In the genomic region with DNA sequence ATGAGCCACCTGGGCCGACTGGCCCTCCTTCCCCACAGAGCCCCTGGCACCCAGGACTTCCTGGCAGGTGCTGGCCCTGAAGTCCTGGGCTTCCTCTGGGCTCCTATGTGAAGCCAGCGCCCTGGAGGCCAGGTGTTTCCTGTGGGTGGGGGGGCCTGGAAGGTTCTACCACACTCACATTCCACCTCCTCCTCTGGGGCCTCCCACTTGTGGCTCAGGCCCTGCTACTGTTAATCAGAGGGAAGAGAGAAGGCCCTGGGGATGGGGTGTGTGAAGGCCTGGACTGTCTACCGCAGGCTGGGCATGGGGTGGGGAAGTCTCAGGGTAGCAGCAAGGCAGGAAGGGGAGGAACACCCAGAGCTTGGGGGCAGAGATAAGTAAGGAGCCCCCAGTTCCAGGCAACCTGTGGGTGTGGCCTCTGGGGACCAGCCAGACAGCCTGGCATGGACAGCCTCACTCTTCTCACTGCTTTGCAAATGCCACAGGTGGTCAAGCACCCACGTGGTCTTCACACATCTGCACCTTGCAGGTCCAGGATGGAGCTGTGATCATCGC, we compare ENCODE assay signal across 12 cellular contexts.
DNase-seq lines count a peak whose midpoint lies in the region; ATAC-seq, FAIRE-seq and TF ChIP-seq lines count a peak whose summit lies in the region.
"Had no signal": no experiment of that assay in that cellular context is flagged by ENCODE, and none has a peak within 500 bp of the region (broad histone marks: within the 10 kb centered on the region; RNA-seq: fewer than 3 reads in every experiment).

No MANE protein-coding gene starts in this region.

- no peaks in the 10 kb centered on the region for H3K36me3 ChIP-seq in BLaER1
- H3K36me3 ChIP-seq in left ventricle myocardium inferior: no peaks in the 10 kb centered on the region

- H3K4me1 ChIP-seq in BLaER1 (peaks cover 73% of the 10 kb centered on the region), H9 (ENCODE audit: insufficient read depth, low read length) (no peaks in the 10 kb centered on the region), left ventricle myocardium inferior (peaks cover 13% of the 10 kb centered on the region)

- H3K4me2 ChIP-seq in BLaER1 (peak overlapping the region; percentile 94), H9 (ENCODE audit: insufficient read depth, insufficient read length, low read length) (no peak overlapping the region)

- DNase-seq in H9 (no peak), left ventricle myocardium inferior (peak; percentile 12), SK-N-DZ (ENCODE audit: low spot score) (no peak), H54 (ENCODE audit: insufficient read length, low spot score) (no peak), MV-4-11 (lab: John Stamatoyannopoulos, UW) (no peak)
- DNase-seq in T-helper 2 cell treated with Interferon-gamma antibody and Interleukin-4, amounts not matched to agents 5 μg/mL and 100 μg/mL, for 36 hours (ENCODE audit: low spot score): no peak
- DNase-seq: NCI-H1048, NCI-H82 had no signal

- no peak overlapping the region for H3K4ac ChIP-seq in H9 (ENCODE audit: low read depth, low read length)

- no peak overlapping the region for H3K4me3 Mint-ChIP-seq in H9
- H3K4me3 Mint-ChIP-seq in T-helper 2 cell treated with Interferon-gamma antibody and Interleukin-4, amounts not matched to agents 5 μg/mL and 100 μg/mL, for 36 hours: no peak overlapping the region
- H3K4me3 Mint-ChIP-seq: brain had no signal

- ATAC-seq in HG03565 (IDR thresholded peaks at IDR 0.05; ENCODE audit: unreplicated experiment): no peak

- H3K23me2 ChIP-seq in H9 (ENCODE audit: insufficient read length, low read depth, low read length, poor library complexity, severe bottlenecking): no peaks in the 10 kb centered on the region

- no peak for TF ChIP-seq CTCF in H9 (conservative IDR thresholded peaks at IDR 0.05)
- no peak for TF ChIP-seq CTCF in left ventricle myocardium inferior (IDR thresholded peaks at IDR 0.05; ENCODE audit: borderline replicate concordance)

- TF ChIP-seq POLR2A in H54 (IDR thresholded peaks at IDR 0.05; ENCODE audit: low read depth, low read length): no peak

- H3K56ac ChIP-seq in H9 (ENCODE audit: insufficient read length, low read depth, low read length): no peak overlapping the region

- H3K79me1 ChIP-seq in H9 (ENCODE audit: insufficient read depth, low read depth, low read length, poor library complexity, severe bottlenecking): no peaks in the 10 kb centered on the region

- no peak overlapping the region for H2BK12ac ChIP-seq in H9 (ENCODE audit: insufficient read length, low read depth, low read length)

- H3K27me3 Mint-ChIP-seq in H9 (ENCODE audit: low read depth): peaks cover 4% of the 10 kb centered on the region
- H3K27me3 Mint-ChIP-seq in T-helper 2 cell treated with Interferon-gamma antibody and Interleukin-4, amounts not matched to agents 5 μg/mL and 100 μg/mL, for 36 hours (ENCODE audit: low read depth): no peaks in the 10 kb centered on the region
- H3K27me3 Mint-ChIP-seq: brain had no signal

- peak overlapping the region; percentile 58 for H3K9ac ChIP-seq in BLaER1
- no peak overlapping the region for H3K9ac ChIP-seq in H9 (ENCODE audit: extremely low read depth, insufficient read length, low read length)

- WGBS in H9 (ENCODE audit: extremely low coverage, insufficient read length, low lambda C conversion rate): no CpG with 5 or more reads among the region's 5 CpGs

- no peak overlapping the region for H4K8ac ChIP-seq in H9 (replicated peaks; ENCODE audit: insufficient read length, low read depth, low read length)

- no peak overlapping the region for H2BK120ac ChIP-seq in H9 (ENCODE audit: low read depth, low read length, poor library complexity, severe bottlenecking)

- H3K36me3 Mint-ChIP-seq in H9 (ENCODE audit: insufficient read depth in 1 of 3, low read depth in 3 of 3): no peaks in the 10 kb centered on the region
- H3K36me3 Mint-ChIP-seq in T-helper 2 cell treated with Interferon-gamma antibody and Interleukin-4, amounts not matched to agents 5 μg/mL and 100 μg/mL, for 36 hours (ENCODE audit: low read depth): no peaks in the 10 kb centered on the region
- H3K36me3 Mint-ChIP-seq: brain had no signal

- no peaks in the 10 kb centered on the region for H3K9me3 Mint-ChIP-seq in H9
- H3K9me3 Mint-ChIP-seq in T-helper 2 cell treated with Interferon-gamma antibody and Interleukin-4, amounts not matched to agents 5 μg/mL and 100 μg/mL, for 36 hours: no peaks in the 10 kb centered on the region
- H3K9me3 Mint-ChIP-seq: brain had no signal

- no peak for FAIRE-seq in H54 (lab: Jason Lieb, UNC)
- FAIRE-seq: GM12891 had no signal

- H2AFZ ChIP-seq in H9 (ENCODE audit: low read length): no peak overlapping the region

- H3K18ac ChIP-seq in H9 (ENCODE audit: insufficient read length, low read depth, low read length): no peak overlapping the region

- no peak overlapping the region for H2BK20ac ChIP-seq in H9 (ENCODE audit: low read depth, low read length, poor library complexity, severe bottlenecking)

- H2BK15ac ChIP-seq in H9 (ENCODE audit: low read depth, low read length): 0 out of 2 replicates have a peak overlapping the region, but pooled peaks have one; percentile 14

- no peak overlapping the region for H3T11ph ChIP-seq in H9 (ENCODE audit: low read length)

- H4K5ac ChIP-seq in H9 (ENCODE audit: insufficient read length, low read depth, low read length): no peak overlapping the region

- H4K20me1 ChIP-seq in BLaER1: peaks cover 14% of the 10 kb centered on the region
- H4K20me1 ChIP-seq in H9 (ENCODE audit: control insufficient read depth, insufficient read depth, insufficient read length): no peaks in the 10 kb centered on the region

- H3K27me3 ChIP-seq in BLaER1: no peaks in the 10 kb centered on the region
- no peaks in the 10 kb centered on the region for H3K27me3 ChIP-seq in H9 (ENCODE audit: insufficient read depth, low read length)
- no peaks in the 10 kb centered on the region for H3K27me3 ChIP-seq in left ventricle myocardium inferior (ENCODE audit: low read depth)

- H3K14ac ChIP-seq in H9 (ENCODE audit: insufficient read depth, low read length): no peak overlapping the region; the same call in 1 of the 2 replicates

- H3K79me2 ChIP-seq in H9 (ENCODE audit: insufficient read depth, low read length): no peaks in the 10 kb centered on the region

- H3K23ac ChIP-seq in H9 (ENCODE audit: insufficient read length, low read depth, low read length): no peak overlapping the region

- H4K91ac ChIP-seq in H9 (ENCODE audit: insufficient read length, low read depth, low read length): no peak overlapping the region

- H3K27ac Mint-ChIP-seq in H9: no peak overlapping the region
- H3K27ac Mint-ChIP-seq in T-helper 2 cell treated with Interferon-gamma antibody and Interleukin-4, amounts not matched to agents 5 μg/mL and 100 μg/mL, for 36 hours: peak overlapping the region; percentile 70
- H3K27ac Mint-ChIP-seq: brain had no signal

- peaks cover 6 to 8% of the 10 kb centered on the region in 2 experiments for H3K4me1 Mint-ChIP-seq in H9
- H3K4me1 Mint-ChIP-seq in T-helper 2 cell treated with Interferon-gamma antibody and Interleukin-4, amounts not matched to agents 5 μg/mL and 100 μg/mL, for 36 hours (ENCODE audit: low read depth): peaks cover 35% of the 10 kb centered on the region

- H3K27ac ChIP-seq in BLaER1: peak overlapping the region; percentile 80
- no peak overlapping the region for H3K27ac ChIP-seq in H9 (ENCODE audit: insufficient read length, low read depth, low read length)
- no peak overlapping the region for H3K27ac ChIP-seq in left ventricle myocardium inferior (replicated peaks)

- H2BK5ac ChIP-seq in H9 (ENCODE audit: insufficient read length, low read length): no peak overlapping the region

- H3K4me3 ChIP-seq in BLaER1: peak overlapping the region; percentile 35; the same call in 1 of the 2 replicates
- H3K4me3 ChIP-seq in left ventricle myocardium inferior: no peak overlapping the region

- intact Hi-C loops in left ventricle myocardium inferior (cut with micrococcal nuclease): no loop called here

- H3K9me3 ChIP-seq in BLaER1 (no peaks in the 10 kb centered on the region), H9 (ENCODE audit: control insufficient read depth, low read depth, low read length) (no peaks in the 10 kb centered on the region), left ventricle myocardium inferior (replicated peaks) (no peaks in the 10 kb centered on the region)

- no peak overlapping the region for H2AK5ac ChIP-seq in H9 (ENCODE audit: insufficient read length, low read length)
